ENCODE assay signal across 2 cellular contexts in the genomic region with DNA sequence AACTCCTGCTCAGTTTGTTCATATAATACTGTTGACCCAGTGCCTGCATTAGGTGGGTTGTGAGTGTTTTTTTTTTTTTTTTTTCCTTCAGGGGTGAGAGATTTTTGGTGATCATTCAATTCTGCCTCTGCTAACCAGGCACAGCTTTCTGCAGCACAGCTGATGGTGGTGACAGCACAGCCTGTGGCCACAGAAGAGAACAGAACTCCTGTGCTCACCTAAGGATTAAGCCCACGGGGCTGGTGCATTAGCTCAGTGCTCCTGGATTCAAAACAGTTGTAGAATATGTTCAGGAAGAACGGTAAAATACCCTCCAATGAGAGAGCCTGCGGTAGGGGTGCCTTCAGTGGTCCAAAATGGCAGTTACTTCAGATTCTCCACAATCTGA.
TF ChIP-seq lines count a peak whose summit lies in the region.

No MANE protein-coding gene starts in this region.

TF ChIP-seq in HepG2, 621 proteins besides CTCF, POLR2A, EP300 and RAD21 (continues in another document):
- TF ChIP-seq POLR2AphosphoS2 (IDR thresholded peaks at IDR 0.05; ENCODE audit: low read depth, low read length) = no peak
- TF ChIP-seq, protein P1, sequence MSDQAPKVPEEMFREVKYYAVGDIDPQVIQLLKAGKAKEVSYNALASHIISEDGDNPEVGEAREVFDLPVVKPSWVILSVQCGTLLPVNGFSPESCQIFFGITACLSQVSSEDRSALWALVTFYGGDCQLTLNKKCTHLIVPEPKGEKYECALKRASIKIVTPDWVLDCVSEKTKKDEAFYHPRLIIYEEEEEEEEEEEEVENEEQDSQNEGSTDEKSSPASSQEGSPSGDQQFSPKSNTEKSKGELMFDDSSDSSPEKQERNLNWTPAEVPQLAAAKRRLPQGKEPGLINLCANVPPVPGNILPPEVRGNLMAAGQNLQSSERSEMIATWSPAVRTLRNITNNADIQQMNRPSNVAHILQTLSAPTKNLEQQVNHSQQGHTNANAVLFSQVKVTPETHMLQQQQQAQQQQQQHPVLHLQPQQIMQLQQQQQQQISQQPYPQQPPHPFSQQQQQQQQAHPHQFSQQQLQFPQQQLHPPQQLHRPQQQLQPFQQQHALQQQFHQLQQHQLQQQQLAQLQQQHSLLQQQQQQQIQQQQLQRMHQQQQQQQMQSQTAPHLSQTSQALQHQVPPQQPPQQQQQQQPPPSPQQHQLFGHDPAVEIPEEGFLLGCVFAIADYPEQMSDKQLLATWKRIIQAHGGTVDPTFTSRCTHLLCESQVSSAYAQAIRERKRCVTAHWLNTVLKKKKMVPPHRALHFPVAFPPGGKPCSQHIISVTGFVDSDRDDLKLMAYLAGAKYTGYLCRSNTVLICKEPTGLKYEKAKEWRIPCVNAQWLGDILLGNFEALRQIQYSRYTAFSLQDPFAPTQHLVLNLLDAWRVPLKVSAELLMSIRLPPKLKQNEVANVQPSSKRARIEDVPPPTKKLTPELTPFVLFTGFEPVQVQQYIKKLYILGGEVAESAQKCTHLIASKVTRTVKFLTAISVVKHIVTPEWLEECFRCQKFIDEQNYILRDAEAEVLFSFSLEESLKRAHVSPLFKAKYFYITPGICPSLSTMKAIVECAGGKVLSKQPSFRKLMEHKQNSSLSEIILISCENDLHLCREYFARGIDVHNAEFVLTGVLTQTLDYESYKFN (CRISPR knock-in tag; conservative IDR thresholded peaks at IDR 0.05) = no peak
- TF ChIP-seq KMT2B (CRISPR knock-in tag; IDR thresholded peaks at IDR 0.05) = no peak
- TF ChIP-seq POLR2G (IDR thresholded peaks at IDR 0.05; ENCODE audit: low read depth, low read length) = no peak
- no peak for TF ChIP-seq FOXC1 (CRISPR knock-in tag; IDR thresholded peaks at IDR 0.05; ENCODE audit: borderline replicate concordance)
- no peak for TF ChIP-seq SP140L (CRISPR knock-in tag; IDR thresholded peaks at IDR 0.05; ENCODE audit: borderline replicate concordance)
- TF ChIP-seq, protein P2, sequence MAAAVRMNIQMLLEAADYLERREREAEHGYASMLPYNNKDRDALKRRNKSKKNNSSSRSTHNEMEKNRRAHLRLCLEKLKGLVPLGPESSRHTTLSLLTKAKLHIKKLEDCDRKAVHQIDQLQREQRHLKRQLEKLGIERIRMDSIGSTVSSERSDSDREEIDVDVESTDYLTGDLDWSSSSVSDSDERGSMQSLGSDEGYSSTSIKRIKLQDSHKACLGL (CRISPR knock-in tag; IDR thresholded peaks at IDR 0.05) = no peak
- TF ChIP-seq, protein P3, sequence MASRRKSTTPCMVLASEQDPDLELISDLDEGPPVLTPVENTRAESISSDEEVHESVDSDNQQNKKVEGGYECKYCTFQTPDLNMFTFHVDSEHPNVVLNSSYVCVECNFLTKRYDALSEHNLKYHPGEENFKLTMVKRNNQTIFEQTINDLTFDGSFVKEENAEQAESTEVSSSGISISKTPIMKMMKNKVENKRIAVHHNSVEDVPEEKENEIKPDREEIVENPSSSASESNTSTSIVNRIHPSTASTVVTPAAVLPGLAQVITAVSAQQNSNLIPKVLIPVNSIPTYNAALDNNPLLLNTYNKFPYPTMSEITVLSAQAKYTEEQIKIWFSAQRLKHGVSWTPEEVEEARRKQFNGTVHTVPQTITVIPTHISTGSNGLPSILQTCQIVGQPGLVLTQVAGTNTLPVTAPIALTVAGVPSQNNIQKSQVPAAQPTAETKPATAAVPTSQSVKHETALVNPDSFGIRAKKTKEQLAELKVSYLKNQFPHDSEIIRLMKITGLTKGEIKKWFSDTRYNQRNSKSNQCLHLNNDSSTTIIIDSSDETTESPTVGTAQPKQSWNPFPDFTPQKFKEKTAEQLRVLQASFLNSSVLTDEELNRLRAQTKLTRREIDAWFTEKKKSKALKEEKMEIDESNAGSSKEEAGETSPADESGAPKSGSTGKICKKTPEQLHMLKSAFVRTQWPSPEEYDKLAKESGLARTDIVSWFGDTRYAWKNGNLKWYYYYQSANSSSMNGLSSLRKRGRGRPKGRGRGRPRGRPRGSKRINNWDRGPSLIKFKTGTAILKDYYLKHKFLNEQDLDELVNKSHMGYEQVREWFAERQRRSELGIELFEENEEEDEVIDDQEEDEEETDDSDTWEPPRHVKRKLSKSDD (CRISPR knock-in tag; IDR thresholded peaks at IDR 0.05; ENCODE audit: low read depth) = no peak

TF ChIP-seq in K562, 482 proteins besides CTCF, POLR2A, EP300 and RAD21:
- TF ChIP-seq, protein P4, sequence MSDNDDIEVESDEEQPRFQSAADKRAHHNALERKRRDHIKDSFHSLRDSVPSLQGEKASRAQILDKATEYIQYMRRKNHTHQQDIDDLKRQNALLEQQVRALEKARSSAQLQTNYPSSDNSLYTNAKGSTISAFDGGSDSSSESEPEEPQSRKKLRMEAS (CRISPR knock-in tag; IDR thresholded peaks at IDR 0.05) = no peak
- TF ChIP-seq ZNF436 (CRISPR knock-in tag; IDR thresholded peaks at IDR 0.05) (no peak), KLF16 (IDR thresholded peaks at IDR 0.05) (no peak), KDM5B (IDR thresholded peaks at IDR 0.05; ENCODE audit: insufficient replicate concordance, low read depth, low read length) (no peak), TAF7 (tag; IDR thresholded peaks at IDR 0.05) (no peak), NR1H2 (CRISPR knock-in tag; IDR thresholded peaks at IDR 0.05) (no peak), GTF2F1 (IDR thresholded peaks at IDR 0.05; ENCODE audit: low read depth, low read length) (no peak), NELFE (IDR thresholded peaks at IDR 0.05; ENCODE audit: insufficient read depth, insufficient read length) (no peak)
- TF ChIP-seq, protein P5, sequence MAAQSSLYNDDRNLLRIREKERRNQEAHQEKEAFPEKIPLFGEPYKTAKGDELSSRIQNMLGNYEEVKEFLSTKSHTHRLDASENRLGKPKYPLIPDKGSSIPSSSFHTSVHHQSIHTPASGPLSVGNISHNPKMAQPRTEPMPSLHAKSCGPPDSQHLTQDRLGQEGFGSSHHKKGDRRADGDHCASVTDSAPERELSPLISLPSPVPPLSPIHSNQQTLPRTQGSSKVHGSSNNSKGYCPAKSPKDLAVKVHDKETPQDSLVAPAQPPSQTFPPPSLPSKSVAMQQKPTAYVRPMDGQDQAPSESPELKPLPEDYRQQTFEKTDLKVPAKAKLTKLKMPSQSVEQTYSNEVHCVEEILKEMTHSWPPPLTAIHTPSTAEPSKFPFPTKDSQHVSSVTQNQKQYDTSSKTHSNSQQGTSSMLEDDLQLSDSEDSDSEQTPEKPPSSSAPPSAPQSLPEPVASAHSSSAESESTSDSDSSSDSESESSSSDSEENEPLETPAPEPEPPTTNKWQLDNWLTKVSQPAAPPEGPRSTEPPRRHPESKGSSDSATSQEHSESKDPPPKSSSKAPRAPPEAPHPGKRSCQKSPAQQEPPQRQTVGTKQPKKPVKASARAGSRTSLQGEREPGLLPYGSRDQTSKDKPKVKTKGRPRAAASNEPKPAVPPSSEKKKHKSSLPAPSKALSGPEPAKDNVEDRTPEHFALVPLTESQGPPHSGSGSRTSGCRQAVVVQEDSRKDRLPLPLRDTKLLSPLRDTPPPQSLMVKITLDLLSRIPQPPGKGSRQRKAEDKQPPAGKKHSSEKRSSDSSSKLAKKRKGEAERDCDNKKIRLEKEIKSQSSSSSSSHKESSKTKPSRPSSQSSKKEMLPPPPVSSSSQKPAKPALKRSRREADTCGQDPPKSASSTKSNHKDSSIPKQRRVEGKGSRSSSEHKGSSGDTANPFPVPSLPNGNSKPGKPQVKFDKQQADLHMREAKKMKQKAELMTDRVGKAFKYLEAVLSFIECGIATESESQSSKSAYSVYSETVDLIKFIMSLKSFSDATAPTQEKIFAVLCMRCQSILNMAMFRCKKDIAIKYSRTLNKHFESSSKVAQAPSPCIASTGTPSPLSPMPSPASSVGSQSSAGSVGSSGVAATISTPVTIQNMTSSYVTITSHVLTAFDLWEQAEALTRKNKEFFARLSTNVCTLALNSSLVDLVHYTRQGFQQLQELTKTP (IDR thresholded peaks at IDR 0.05; ENCODE audit: low read depth in 1 of 2, partially characterized antibody in 2 of 2) = no peak
- TF ChIP-seq, protein P6, sequence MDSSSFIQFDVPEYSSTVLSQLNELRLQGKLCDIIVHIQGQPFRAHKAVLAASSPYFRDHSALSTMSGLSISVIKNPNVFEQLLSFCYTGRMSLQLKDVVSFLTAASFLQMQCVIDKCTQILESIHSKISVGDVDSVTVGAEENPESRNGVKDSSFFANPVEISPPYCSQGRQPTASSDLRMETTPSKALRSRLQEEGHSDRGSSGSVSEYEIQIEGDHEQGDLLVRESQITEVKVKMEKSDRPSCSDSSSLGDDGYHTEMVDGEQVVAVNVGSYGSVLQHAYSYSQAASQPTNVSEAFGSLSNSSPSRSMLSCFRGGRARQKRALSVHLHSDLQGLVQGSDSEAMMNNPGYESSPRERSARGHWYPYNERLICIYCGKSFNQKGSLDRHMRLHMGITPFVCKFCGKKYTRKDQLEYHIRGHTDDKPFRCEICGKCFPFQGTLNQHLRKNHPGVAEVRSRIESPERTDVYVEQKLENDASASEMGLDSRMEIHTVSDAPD (CRISPR knock-in tag; IDR thresholded peaks at IDR 0.05) = no peak
